In genomic region chr12:3463927-3464326, GRCh38 we compare ENCODE assay signal across 22 cellular contexts. TPM values are rescaled to one million over a fixed set of nuclear protein-coding genes. Genes with fewer than 3 reads are reported as not detected.
"Had no signal": no experiment of that assay in that cellular context is flagged by ENCODE, and none has a peak within 500 bp of the region (broad histone marks: within the 10 kb centered on the region; RNA-seq: fewer than 3 reads in every experiment).

No MANE protein-coding gene starts in this region.

- H3K36me3 ChIP-seq: adrenal gland, lower lobe of right lung, right atrium auricular region, tibial nerve, vagina had no signal

- H3K4me1 ChIP-seq: adrenal gland, foreskin keratinocyte, lower lobe of right lung, tibial nerve, vagina had no signal

- H3K9me3 ChIP-seq: adrenal gland, lower lobe of right lung, right atrium auricular region, tibial nerve, vagina had no signal

- DNase-seq: activated CD4-positive, alpha-beta T cell treated with anti-CD3 and anti-CD28 coated beads for 4 hours; activated CD8-positive, alpha-beta T cell treated with anti-CD3 and anti-CD28 coated beads for 36 hours; activated effector memory CD4-positive, alpha-beta T cell treated with anti-CD3 and anti-CD28 coated beads, Interleukin-2, amount 50 U/mL, for 16 hours; activated T-cell treated with anti-CD3 and anti-CD28 coated beads, Interleukin-2, amount 50 U/mL, for 4 hours; adrenal gland; central memory CD4-positive, alpha-beta T cell; cortex of kidney; effector CD4-positive, alpha-beta T cell; foreskin keratinocyte; immature natural killer cell; lower lobe of right lung; midbrain; naive B cell; stimulated activated CD4-positive, alpha-beta T cell treated with anti-CD3 and anti-CD28 coated beads, Interleukin-15, amount 100 ng/mL, for 24 hours; stimulated activated CD4-positive, alpha-beta T cell treated with anti-CD3 and anti-CD28 coated beads, Interleukin-4, amount 100 ng/mL, for 1 hour; stimulated activated naive CD4-positive, alpha-beta T cell; substantia nigra; T-helper 17 cell had no signal

- H3K27me3 ChIP-seq: right atrium auricular region, vagina had no signal

- H3K4me3 ChIP-seq: adrenal gland, lower lobe of right lung, right atrium auricular region, tibial nerve, vagina had no signal

RNA-seq across cellular contexts. Expression of gene PRMT8, which starts 27.1 kb away (rescaled TPM):
- total RNA-seq: activated CD8-positive, alpha-beta T cell treated with anti-CD3 and anti-CD28 coated beads for 36 hours; activated T-cell treated with anti-CD3 and anti-CD28 coated beads, Interleukin-2, amount 50 U/mL, for 4 hours; adrenal gland; foreskin keratinocyte; skeletal muscle tissue; T-helper 17 cell; tibial nerve; vagina had no signal
